In the genomic region with DNA sequence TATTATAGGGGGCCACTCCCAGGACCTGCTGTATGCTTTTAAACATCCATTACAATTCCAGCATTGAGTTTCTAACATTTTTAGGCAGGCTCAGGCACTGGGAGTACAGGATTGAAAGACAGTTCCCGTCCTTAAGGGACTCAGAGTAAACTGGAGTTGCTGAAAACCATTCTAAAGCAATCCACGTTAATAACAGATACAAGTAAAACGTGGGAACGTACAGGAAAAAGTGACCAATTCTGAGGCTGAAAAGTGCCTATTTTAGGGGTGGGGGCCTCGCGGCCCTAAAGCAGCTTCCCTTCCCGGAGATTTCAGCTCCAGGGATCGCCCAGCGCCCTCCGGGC, we compare ENCODE assay signal across 8 cellular contexts. TPM values are rescaled to one million over a fixed set of nuclear protein-coding genes. Genes with fewer than 3 reads are reported as not detected.
DNase-seq lines count a peak whose midpoint lies in the region; ATAC-seq and TF ChIP-seq lines count a peak whose summit lies in the region.

No MANE protein-coding gene starts in this region.

- CTCF ChIA-PET in CD8-positive, alpha-beta T cell (lab: Charles Lee), result no interaction called here
- CTCF ChIA-PET in PC-3 (lab: Charles Lee), result no interaction called here

- H3K9ac ChIP-seq in PC-3 (ENCODE audit: low read length), result peak overlapping the region; percentile 93
- H3K9ac ChIP-seq in neural progenitor cell, result peak overlapping the region; percentile 89

- DNase-seq in CD8-positive, alpha-beta T cell, result no peak
- DNase-seq in PC-3 (no peak), endothelial cell (ENCODE audit: low spot score) (no peak), neural progenitor cell (ENCODE audit: low spot score) (no peak), GDM1 (lab: John Stamatoyannopoulos, UW) (no peak)
- DNase-seq in activated CD8-positive, alpha-beta memory T cell treated with anti-CD3 and anti-CD28 coated beads, Interleukin-2, amount 50 U/mL, for 4 hours, result no peak

- no peaks in the 10 kb centered on the region for H3K9me2 ChIP-seq in PC-3 (replicated peaks; ENCODE audit: low read length)

- peak overlapping the region; percentile 86 for H3K4me3 ChIP-seq in CD8-positive, alpha-beta T cell (ENCODE audit: low read depth, low read length)
- H3K4me3 ChIP-seq in PC-3 (ENCODE audit: low read length), result peak overlapping the region; percentile 77
- peak overlapping the region; percentile 75 for H3K4me3 ChIP-seq in neural progenitor cell

- peaks cover 2% of the 10 kb centered on the region for H3K27me3 Mint-ChIP-seq in CD8-positive, alpha-beta T cell (ENCODE audit: low read depth)
- H3K27me3 Mint-ChIP-seq in endothelial cell (ENCODE audit: unreplicated experiment), result peaks cover 9% of the 10 kb centered on the region
- H3K27me3 Mint-ChIP-seq in neural progenitor cell (ENCODE audit: insufficient read depth, low read depth), result no peaks in the 10 kb centered on the region

- H3F3A ChIP-seq in PC-3 (ENCODE audit: low read length, unreplicated experiment), result no peaks in the 10 kb centered on the region
- peaks cover 21% of the 10 kb centered on the region for H3F3A ChIP-seq in neural progenitor cell (ENCODE audit: low read depth)

- BruUV-seq in PC-3 (replicated peaks; lab: Mats Ljungman, UMichigan), result TSS peak; percentile 92

- H4K20me1 ChIP-seq in PC-3 (ENCODE audit: low read length) (no peaks in the 10 kb centered on the region), neural progenitor cell (ENCODE audit: low read depth) (no peaks in the 10 kb centered on the region)

- no peaks in the 10 kb centered on the region for H3K9me3 ChIP-seq in CD8-positive, alpha-beta T cell (ENCODE audit: low read length)
- H3K9me3 ChIP-seq in PC-3 (ENCODE audit: low read length) (no peaks in the 10 kb centered on the region), neural progenitor cell (ENCODE audit: low read depth) (no peaks in the 10 kb centered on the region)

- no peak for ATAC-seq in CD8-positive, alpha-beta T cell
- ATAC-seq in PC-3, result no peak; the same call in 1 of the 2 replicates
- ATAC-seq in HG03175 (IDR thresholded peaks at IDR 0.05; ENCODE audit: unreplicated experiment), result no peak
- no peak for ATAC-seq in GM21723 (IDR thresholded peaks at IDR 0.05; ENCODE audit: unreplicated experiment)

- H3K36me3 Mint-ChIP-seq in CD8-positive, alpha-beta T cell, result peaks cover 2% of the 10 kb centered on the region
- peaks cover 5% of the 10 kb centered on the region for H3K36me3 Mint-ChIP-seq in endothelial cell (ENCODE audit: low read depth, unreplicated experiment)
- H3K36me3 Mint-ChIP-seq in neural progenitor cell, result no peaks in the 10 kb centered on the region

- H3K4me1 Mint-ChIP-seq in CD8-positive, alpha-beta T cell (ENCODE audit: low read depth), result peaks cover 12% of the 10 kb centered on the region
- H3K4me1 Mint-ChIP-seq in endothelial cell (ENCODE audit: unreplicated experiment) (peaks cover 10% of the 10 kb centered on the region), neural progenitor cell (peaks cover 25% of the 10 kb centered on the region)

- H3K4me2 ChIP-seq in PC-3 (ENCODE audit: low read length) (peak overlapping the region; percentile 92), neural progenitor cell (peak overlapping the region; percentile 85)

- H3K27ac Mint-ChIP-seq in CD8-positive, alpha-beta T cell, result peak overlapping the region; percentile 96
- H3K27ac Mint-ChIP-seq in endothelial cell (ENCODE audit: unreplicated experiment) (peak overlapping the region; percentile 98), neural progenitor cell (peak overlapping the region; percentile 77)

- H3K27ac ChIP-seq in CD8-positive, alpha-beta T cell (ENCODE audit: low read depth, low read length), result peak overlapping the region; percentile 82
- peak overlapping the region; percentile 77 for H3K27ac ChIP-seq in PC-3 (ENCODE audit: low read length)
- H3K27ac ChIP-seq in neural progenitor cell, result peak overlapping the region; percentile 98

- H3K27me3 ChIP-seq in CD8-positive, alpha-beta T cell (ENCODE audit: insufficient read depth, low read length), result no peaks in the 10 kb centered on the region
- H3K27me3 ChIP-seq in PC-3 (ENCODE audit: low read length) (no peaks in the 10 kb centered on the region), neural progenitor cell (no peaks in the 10 kb centered on the region)

- H3K79me2 ChIP-seq in PC-3 (ENCODE audit: low read length) (peaks cover 46% of the 10 kb centered on the region), neural progenitor cell (ENCODE audit: low read depth) (peaks cover 47% of the 10 kb centered on the region)

- peak overlapping the region; percentile 82 for H2AFZ ChIP-seq in PC-3 (ENCODE audit: low read length)
- peak overlapping the region; percentile 29 for H2AFZ ChIP-seq in neural progenitor cell (replicated peaks)

- no peak for TF ChIP-seq CTCF in CD8-positive, alpha-beta T cell (IDR thresholded peaks at IDR 0.05)
- TF ChIP-seq CTCF in PC-3 (conservative IDR thresholded peaks at IDR 0.05; ENCODE audit: low read depth, low read length), result no peak
- no peak for TF ChIP-seq CTCF in endothelial cell (IDR thresholded peaks at IDR 0.05; ENCODE audit: unreplicated experiment)
- no peak for TF ChIP-seq CTCF in neural progenitor cell (IDR thresholded peaks at IDR 0.05)

- intact Hi-C loops in CD8-positive, alpha-beta T cell (cut with DNase I, micrococcal nuclease), result loop anchor here (1.0 to 5.0 kb wide), 6 partner anchors 20 to 1990 kb away; a partner anchor contains a TSS
- intact Hi-C loops in PC-3 (cut with micrococcal nuclease), result loop anchor here (1.0 to 2.0 kb wide), 6 partner anchors 20 to 153 kb away; no protein-coding TSS in a partner anchor

- H3K9me3 Mint-ChIP-seq in CD8-positive, alpha-beta T cell, result no peaks in the 10 kb centered on the region
- no peaks in the 10 kb centered on the region for H3K9me3 Mint-ChIP-seq in endothelial cell (ENCODE audit: unreplicated experiment)
- H3K9me3 Mint-ChIP-seq in neural progenitor cell, result no peaks in the 10 kb centered on the region

- no peaks in the 10 kb centered on the region for H3K4me1 ChIP-seq in CD8-positive, alpha-beta T cell (ENCODE audit: insufficient read depth, low read length)
- H3K4me1 ChIP-seq in PC-3 (ENCODE audit: insufficient read depth, low read length) (peaks cover 31% of the 10 kb centered on the region), neural progenitor cell (peaks cover 21% of the 10 kb centered on the region)

- no peaks in the 10 kb centered on the region for H3K36me3 ChIP-seq in CD8-positive, alpha-beta T cell (ENCODE audit: insufficient read depth, low read length)
- H3K36me3 ChIP-seq in PC-3 (ENCODE audit: low read depth, low read length) (no peaks in the 10 kb centered on the region), neural progenitor cell (no peaks in the 10 kb centered on the region)

- H3K4me3 Mint-ChIP-seq in CD8-positive, alpha-beta T cell, result peak overlapping the region; percentile 87
- H3K4me3 Mint-ChIP-seq in endothelial cell (ENCODE audit: unreplicated experiment) (peak overlapping the region; percentile 91), neural progenitor cell (peak overlapping the region; percentile 94)

- POLR2A ChIA-PET in CD8-positive, alpha-beta T cell (lab: Charles Lee), result interaction anchor here (0.9 to 2.5 kb wide), 3 partner anchors 11 to 662 kb away, joined by 3 to 17 read pairs (median 5); a partner anchor contains a TSS
- POLR2A ChIA-PET in PC-3 (lab: Charles Lee; ENCODE audit: unreplicated experiment), result interaction anchor here (0.6 to 1.0 kb wide), 3 partner anchors 19 to 153 kb away, joined by 3 to 5 read pairs (median 4); no protein-coding TSS in a partner anchor

RNA-seq across cellular contexts. Expression of a gene that starts 0.3 kb away (rescaled TPM):
- 10 to 100 TPM; 12.3 to 15.9 TPM for total RNA-seq in CD8-positive, alpha-beta T cell
- total RNA-seq in PC-3 (2014; rRNA removed) (19.4 and 20.2 TPM in 2 replicates), endothelial cell (ENCODE audit: unreplicated experiment) (30.7 TPM), neural progenitor cell (ENCODE audit: low replicate concordance) (10.6 and 25.0 TPM in 2 replicates)
